ENCODE assay signal across 11 cellular contexts in the genomic region with DNA sequence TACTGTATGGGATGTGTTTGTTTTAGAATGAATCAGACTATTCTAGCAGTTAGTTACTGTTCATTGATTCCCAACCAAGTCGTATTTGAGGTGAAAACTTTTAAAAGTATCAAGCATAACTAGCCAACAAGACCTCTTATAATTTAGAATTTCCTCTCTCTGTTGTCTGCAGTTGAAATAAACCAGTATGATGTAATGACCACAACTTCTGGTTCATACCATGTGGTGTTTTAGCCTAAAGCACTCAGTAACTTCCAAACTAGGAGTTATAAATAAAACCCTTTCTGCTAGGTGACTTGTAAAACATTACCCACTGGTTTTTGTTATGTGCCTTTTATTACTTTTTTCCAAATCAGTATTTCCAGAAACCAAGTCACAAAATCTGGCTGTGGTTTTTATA. TPM values are rescaled to one million over a fixed set of nuclear protein-coding genes. Genes with fewer than 3 reads are reported as not detected.
DNase-seq lines count a peak whose midpoint lies in the region; ATAC-seq and TF ChIP-seq lines count a peak whose summit lies in the region.
"Had no signal": no experiment of that assay in that cellular context is flagged by ENCODE, and none has a peak within 500 bp of the region (broad histone marks: within the 10 kb centered on the region; RNA-seq: fewer than 3 reads in every experiment).

No MANE protein-coding gene starts in this region.

- H3K9me3 ChIP-seq in Peyer's patch, result no peaks in the 10 kb centered on the region
- H3K9me3 ChIP-seq: SJSA1 had no signal

- DNase-seq in astrocyte of the cerebellum (ENCODE audit: low read depth) (peak; percentile 43), DMS 273 treated with DMSO at 0.1 percent for 48 hours (lab: John Stamatoyannopoulos, UW) (no peak), Peyer's patch (no peak)
- no peak for DNase-seq in effector CD8-positive, alpha-beta T cell (lab: John Stamatoyannopoulos, UW)
- DNase-seq: NCI-H1436 treated with DMSO at 0.1 percent for 48 hours, occipital lobe had no signal

- TF ChIP-seq CTCF in astrocyte of the cerebellum (IDR thresholded peaks at IDR 0.05; ENCODE audit: low read depth, low read length, missing control alignments) (no peak), Peyer's patch (IDR thresholded peaks at IDR 0.05) (no peak)

- H3K4me3 ChIP-seq in ACC112 (ENCODE audit: low read depth, low read length), result no peak overlapping the region
- no peak overlapping the region for H3K4me3 ChIP-seq in astrocyte of the cerebellum (ENCODE audit: low read depth, low read length)
- no peak overlapping the region for H3K4me3 ChIP-seq in Peyer's patch
- H3K4me3 ChIP-seq: SJSA1 had no signal

- no peaks in the 10 kb centered on the region for H3K27me3 ChIP-seq in ACC112 (ENCODE audit: insufficient read depth, low read length)
- H3K27me3 ChIP-seq in Peyer's patch, result no peaks in the 10 kb centered on the region
- H3K27me3 ChIP-seq: SJSA1 had no signal

- in situ Hi-C loops in astrocyte of the cerebellum (cut with HindIII; ENCODE audit: low sequenced_read_pairs), result no loop called here

- peaks cover 12% of the 10 kb centered on the region for H3K4me1 ChIP-seq in ACC112 (ENCODE audit: control insufficient read depth, insufficient read depth, low read length, unreplicated experiment)
- no peaks in the 10 kb centered on the region for H3K4me1 ChIP-seq in Peyer's patch

- H3K27ac ChIP-seq in ACC112 (ENCODE audit: low read depth, low read length), result no peak overlapping the region
- H3K27ac ChIP-seq in Peyer's patch, result no peak overlapping the region
- H3K27ac ChIP-seq: SJSA1 had no signal

- no peaks in the 10 kb centered on the region for H3K79me2 ChIP-seq in ACC112 (ENCODE audit: control insufficient read depth, insufficient read depth, low read length, unreplicated experiment)

- no peak for TF ChIP-seq POLR2A in Peyer's patch (IDR thresholded peaks at IDR 0.05)

- H3K36me3 ChIP-seq in ACC112 (ENCODE audit: insufficient read depth, low read length) (no peaks in the 10 kb centered on the region), Peyer's patch (no peaks in the 10 kb centered on the region)
- H3K36me3 ChIP-seq: SJSA1 had no signal

- peak overlapping the region; percentile 21 for H2AFZ ChIP-seq in ACC112 (ENCODE audit: low read length, unreplicated experiment)

- peak; percentile 78 for ATAC-seq in GM18873 (IDR thresholded peaks at IDR 0.05; ENCODE audit: low FRiP score, unreplicated experiment)
- peak; percentile 72 for ATAC-seq in HG03378 (IDR thresholded peaks at IDR 0.05; ENCODE audit: unreplicated experiment)
- no peak for ATAC-seq in GM21515 (IDR thresholded peaks at IDR 0.05; ENCODE audit: unreplicated experiment)

RNA-seq across cellular contexts. Expression of a gene that starts 19.8 kb away (rescaled TPM):
- total RNA-seq in Peyer's patch, result 1 to 10 TPM in 2 of 4 donors, not detected in 2; 1.7 to 3.3 TPM
- total RNA-seq: SJSA1 had no signal

RNA-seq across cellular contexts. Expression of a gene that starts 56.5 kb away (rescaled TPM):
- 1 to 10 TPM in 3 of 4 donors, under 1 TPM in 1; 0.70 to 5.4 (median 2.3) TPM for total RNA-seq in Peyer's patch
